Comparison of ENCODE assay signal across 25 cellular contexts in the genomic region with DNA sequence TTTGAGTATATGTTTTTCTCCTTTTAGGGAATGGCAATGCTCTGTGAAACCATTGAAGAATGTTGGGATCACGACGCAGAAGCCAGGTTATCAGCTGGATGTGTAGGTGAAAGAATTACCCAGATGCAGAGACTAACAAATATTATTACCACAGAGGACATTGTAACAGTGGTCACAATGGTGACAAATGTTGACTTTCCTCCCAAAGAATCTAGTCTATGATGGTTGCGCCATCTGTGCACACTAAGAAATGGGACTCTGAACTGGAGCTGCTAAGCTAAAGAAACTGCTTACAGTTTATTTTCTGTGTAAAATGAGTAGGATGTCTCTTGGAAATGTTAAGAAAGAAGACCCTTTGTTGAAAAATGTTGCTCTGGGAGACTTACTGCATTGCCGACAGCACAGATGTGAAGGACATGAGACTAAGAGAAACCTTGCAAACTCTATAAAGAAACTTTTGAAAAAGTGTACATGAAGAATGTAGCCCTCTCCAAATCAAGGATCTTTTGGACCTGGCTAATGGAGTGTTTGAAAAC.
"Had no signal": no experiment of that assay in that cellular context is flagged by ENCODE, and none has a peak within 500 bp of the region (broad histone marks: within the 10 kb centered on the region; RNA-seq: fewer than 3 reads in every experiment).

No MANE protein-coding gene starts in this region.

- H3K27ac ChIP-seq: colonic mucosa, dorsolateral prefrontal cortex, left ventricle myocardium inferior, parathyroid adenoma, tibial artery had no signal

- H3K9me3 Mint-ChIP-seq: activated naive CD8-positive, alpha-beta T cell treated with anti-CD3 and anti-CD28 coated beads, Interleukin-2, amount 50 U/mL, for 24 hours; effector memory CD8-positive, alpha-beta T cell; natural killer cell treated with Interleukin-12 subunit alpha and Interleukin-12 subunit beta and Interleukin-15 and Interleukin-18, amount 100 ng/mL, for 72 hours; stimulated activated effector memory CD8-positive, alpha-beta T cell treated with anti-CD3 and anti-CD28 coated beads, Interleukin-12 subunit alpha, Interleukin-12 subunit beta, amount 100 ng/mL, for 72 hours; stimulated activated naive CD8-positive, alpha-beta T cell treated with anti-CD3 and anti-CD28 coated beads, Interleukin-15, amount 100 ng/mL, for 72 hours had no signal

- H3K27me3 Mint-ChIP-seq: activated naive CD8-positive, alpha-beta T cell treated with anti-CD3 and anti-CD28 coated beads, Interleukin-2, amount 50 U/mL, for 24 hours; effector memory CD8-positive, alpha-beta T cell; natural killer cell treated with Interleukin-12 subunit alpha and Interleukin-12 subunit beta and Interleukin-15 and Interleukin-18, amount 100 ng/mL, for 72 hours; stimulated activated naive CD8-positive, alpha-beta T cell treated with anti-CD3 and anti-CD28 coated beads, Interleukin-15, amount 100 ng/mL, for 72 hours had no signal

- H3K27ac Mint-ChIP-seq: activated naive CD8-positive, alpha-beta T cell treated with anti-CD3 and anti-CD28 coated beads, Interleukin-2, amount 50 U/mL, for 24 hours; effector memory CD8-positive, alpha-beta T cell; stimulated activated naive CD8-positive, alpha-beta T cell treated with anti-CD3 and anti-CD28 coated beads, Interleukin-15, amount 100 ng/mL, for 72 hours had no signal

- ATAC-seq: activated naive CD8-positive, alpha-beta T cell treated with anti-CD3 and anti-CD28 coated beads, Interleukin-2, amount 50 U/mL, for 24 hours; effector memory CD8-positive, alpha-beta T cell; esophagus mucosa; natural killer cell treated with Interleukin-12 subunit alpha and Interleukin-12 subunit beta and Interleukin-15 and Interleukin-18, amount 100 ng/mL, for 72 hours; right cardiac atrium; stimulated activated effector memory CD8-positive, alpha-beta T cell treated with anti-CD3 and anti-CD28 coated beads, Interleukin-12 subunit alpha, Interleukin-12 subunit beta, amount 100 ng/mL, for 72 hours; stimulated activated naive CD8-positive, alpha-beta T cell treated with anti-CD3 and anti-CD28 coated beads, Interleukin-15, amount 100 ng/mL, for 72 hours had no signal

- H3K9ac ChIP-seq: parathyroid adenoma had no signal

- H3K36me3 Mint-ChIP-seq: natural killer cell treated with Interleukin-12 subunit alpha and Interleukin-12 subunit beta and Interleukin-15 and Interleukin-18, amount 100 ng/mL, for 72 hours; stimulated activated effector memory CD8-positive, alpha-beta T cell treated with anti-CD3 and anti-CD28 coated beads, Interleukin-12 subunit alpha, Interleukin-12 subunit beta, amount 100 ng/mL, for 72 hours had no signal

- H3K4me1 ChIP-seq: colonic mucosa, parathyroid adenoma had no signal

- H3K27me3 ChIP-seq: colonic mucosa, dorsolateral prefrontal cortex, tibial artery had no signal

- H2AFZ ChIP-seq: parathyroid adenoma had no signal

- H3K4me1 Mint-ChIP-seq: stimulated activated effector memory CD8-positive, alpha-beta T cell treated with anti-CD3 and anti-CD28 coated beads, Interleukin-12 subunit alpha, Interleukin-12 subunit beta, amount 100 ng/mL, for 72 hours; stimulated activated naive CD8-positive, alpha-beta T cell treated with anti-CD3 and anti-CD28 coated beads, Interleukin-15, amount 100 ng/mL, for 72 hours had no signal

- DNase-seq: activated CD4-positive, alpha-beta T cell treated with anti-CD3 and anti-CD28 coated beads, Interleukin-2, amount 50 U/mL, for 48 hours; activated CD8-positive, alpha-beta memory T cell treated with anti-CD3 and anti-CD28 coated beads, Interleukin-2, amount 50 U/mL, for 48 hours; activated gamma-delta T cell; activated naive CD4-positive, alpha-beta T cell treated with anti-CD3 and anti-CD28 coated beads, Interleukin-2, amount 50 U/mL, for 16 hours; activated naive CD8-positive, alpha-beta T cell treated with anti-CD3 and anti-CD28 coated beads, Interleukin-2, amount 50 U/mL, for 24 hours; aorta; colonic mucosa; dorsolateral prefrontal cortex; effector memory CD8-positive, alpha-beta T cell; glutamatergic neuron; hippocampal formation; kidney glomerular epithelial cell; left ventricle myocardium inferior; midbrain; nucleus accumbens; right cardiac atrium; stimulated activated CD4-positive, alpha-beta T cell treated with anti-CD3 and anti-CD28 coated beads, Interleukin-2, amount 100 ng/mL, for 24 hours; stimulated activated naive CD8-positive, alpha-beta T cell treated with anti-CD3 and anti-CD28 coated beads, Interleukin-15, amount 100 ng/mL, for 72 hours; T-helper 9 cell; tibial artery had no signal

- H3K36me3 ChIP-seq: colonic mucosa had no signal

- H3K79me2 ChIP-seq: parathyroid adenoma had no signal

- H3K9me3 ChIP-seq: colonic mucosa, left ventricle myocardium inferior, tibial artery had no signal

- H3K4me3 Mint-ChIP-seq: activated naive CD8-positive, alpha-beta T cell treated with anti-CD3 and anti-CD28 coated beads, Interleukin-2, amount 50 U/mL, for 24 hours; effector memory CD8-positive, alpha-beta T cell; natural killer cell treated with Interleukin-12 subunit alpha and Interleukin-12 subunit beta and Interleukin-15 and Interleukin-18, amount 100 ng/mL, for 72 hours; stimulated activated effector memory CD8-positive, alpha-beta T cell treated with anti-CD3 and anti-CD28 coated beads, Interleukin-12 subunit alpha, Interleukin-12 subunit beta, amount 100 ng/mL, for 72 hours; stimulated activated naive CD8-positive, alpha-beta T cell treated with anti-CD3 and anti-CD28 coated beads, Interleukin-15, amount 100 ng/mL, for 72 hours had no signal

- H3K4me3 ChIP-seq: colonic mucosa, dorsolateral prefrontal cortex, left ventricle myocardium inferior, skin epidermis, tibial artery had no signal
